In genomic region chr6:149473080-149474052, GRCh38 we compare ENCODE assay signal across 10 cellular contexts. TPM values are rescaled to one million over a fixed set of nuclear protein-coding genes. Genes with fewer than 3 reads are reported as not detected.
A peak's percentile ranks its signal among the peaks of the same experiment; 100 is the strongest.
DNase-seq lines count a peak whose midpoint lies in the region; ATAC-seq lines count a peak whose summit lies in the region.
"Had no signal": no experiment of that assay in that cellular context is flagged by ENCODE, and none has a peak within 500 bp of the region (broad histone marks: within the 10 kb centered on the region; RNA-seq: fewer than 3 reads in every experiment).

No MANE protein-coding gene starts in this region.

- peaks cover 69% of the 10 kb centered on the region for H3K4me1 Mint-ChIP-seq in activated T-cell treated with anti-CD3 and anti-CD28 coated beads, Interleukin-2, amount 50 U/mL, for 4 hours (ENCODE audit: low read depth)
- peaks cover 40% of the 10 kb centered on the region for H3K4me1 Mint-ChIP-seq in dendritic cell treated with granulocyte-macrophage colony-stimulating factor and Interleukin-4, amounts not matched to agents 40 ng/mL and 50 ng/mL, for 4 days (ENCODE audit: low read depth)
- H3K4me1 Mint-ChIP-seq in stimulated activated naive B cell treated with anti-CD40 and anti-IgM and Interleukin-4, amounts not matched to agents 10 μg/mL and 1 μg/mL and 100 μg/mL, for 72 hours = peaks cover 66 to 90% of the 10 kb centered on the region in 2 donors

- peak overlapping the region; percentile 42 for H3K4me3 Mint-ChIP-seq in activated T-cell treated with anti-CD3 and anti-CD28 coated beads, Interleukin-2, amount 50 U/mL, for 4 hours
- H3K4me3 Mint-ChIP-seq in dendritic cell treated with granulocyte-macrophage colony-stimulating factor and Interleukin-4, amounts not matched to agents 40 ng/mL and 50 ng/mL, for 4 days = no peak overlapping the region
- H3K4me3 Mint-ChIP-seq in stimulated activated naive B cell treated with anti-CD40 and anti-IgM and Interleukin-4, amounts not matched to agents 10 μg/mL and 1 μg/mL and 100 μg/mL, for 72 hours = peak overlapping the region; percentile 63 to 72

- H3K27ac Mint-ChIP-seq in dendritic cell treated with granulocyte-macrophage colony-stimulating factor and Interleukin-4, amounts not matched to agents 40 ng/mL and 50 ng/mL, for 4 days = peak overlapping the region; percentile 34
- peak overlapping the region; percentile 81 for H3K27ac Mint-ChIP-seq in stimulated activated naive B cell treated with anti-CD40 and anti-IgM and Interleukin-4, amounts not matched to agents 10 μg/mL and 1 μg/mL and 100 μg/mL, for 72 hours

- no peak for ATAC-seq in activated T-cell treated with anti-CD3 and anti-CD28 coated beads, Interleukin-2, amount 50 U/mL, for 4 hours
- ATAC-seq in stimulated activated naive B cell treated with anti-CD40 and anti-IgM and Interleukin-4, amounts not matched to agents 10 μg/mL and 1 μg/mL and 100 μg/mL, for 72 hours (replicated peaks) = peak; percentile 48 to 54

- no peaks in the 10 kb centered on the region for H3K27me3 Mint-ChIP-seq in activated T-cell treated with anti-CD3 and anti-CD28 coated beads, Interleukin-2, amount 50 U/mL, for 4 hours (ENCODE audit: low read depth)
- no peaks in the 10 kb centered on the region for H3K27me3 Mint-ChIP-seq in dendritic cell treated with granulocyte-macrophage colony-stimulating factor and Interleukin-4, amounts not matched to agents 40 ng/mL and 50 ng/mL, for 4 days
- no peaks in the 10 kb centered on the region for H3K27me3 Mint-ChIP-seq in stimulated activated naive B cell treated with anti-CD40 and anti-IgM and Interleukin-4, amounts not matched to agents 10 μg/mL and 1 μg/mL and 100 μg/mL, for 72 hours

- H3K9me3 Mint-ChIP-seq in activated T-cell treated with anti-CD3 and anti-CD28 coated beads, Interleukin-2, amount 50 U/mL, for 4 hours = no peaks in the 10 kb centered on the region
- no peaks in the 10 kb centered on the region for H3K9me3 Mint-ChIP-seq in dendritic cell treated with granulocyte-macrophage colony-stimulating factor and Interleukin-4, amounts not matched to agents 40 ng/mL and 50 ng/mL, for 4 days
- H3K9me3 Mint-ChIP-seq in stimulated activated naive B cell treated with anti-CD40 and anti-IgM and Interleukin-4, amounts not matched to agents 10 μg/mL and 1 μg/mL and 100 μg/mL, for 72 hours = peaks cover 0 to 2% of the 10 kb centered on the region in 2 donors

- H3K36me3 Mint-ChIP-seq in activated T-cell treated with anti-CD3 and anti-CD28 coated beads, Interleukin-2, amount 50 U/mL, for 4 hours (ENCODE audit: insufficient read depth) = peaks cover 34% of the 10 kb centered on the region
- H3K36me3 Mint-ChIP-seq in dendritic cell treated with granulocyte-macrophage colony-stimulating factor and Interleukin-4, amounts not matched to agents 40 ng/mL and 50 ng/mL, for 4 days (ENCODE audit: low read depth) = peaks cover 95% of the 10 kb centered on the region
- peaks cover 30 to 38% of the 10 kb centered on the region in 2 donors for H3K36me3 Mint-ChIP-seq in stimulated activated naive B cell treated with anti-CD40 and anti-IgM and Interleukin-4, amounts not matched to agents 10 μg/mL and 1 μg/mL and 100 μg/mL, for 72 hours

- intact Hi-C loops in dendritic cell treated with granulocyte-macrophage colony-stimulating factor and Interleukin-4, amounts not matched to agents 40 ng/mL and 50 ng/mL, for 4 days (cut with micrococcal nuclease) = no loop called here

- no peak for DNase-seq in activated T-cell treated with anti-CD3 and anti-CD28 coated beads, Interleukin-2, amount 50 U/mL, for 4 hours
- no peak for DNase-seq in activated T-cell treated with anti-CD3 and anti-CD28 coated beads, Interleukin-2, amount 50 U/mL, for 48 hours
- peak; percentile 65 for DNase-seq in NCI-H146 (lab: John Stamatoyannopoulos, UW)
- DNase-seq in stimulated activated naive B cell treated with anti-CD40 and anti-IgM and Interleukin-4, amounts not matched to agents 10 μg/mL and 1 μg/mL and 100 μg/mL, for 72 hours = peak; percentile 63
- no peak for DNase-seq in stimulated activated CD8-positive, alpha-beta memory T cell treated with anti-CD3 and anti-CD28 coated beads, Interleukin-4, amount 100 ng/mL, for 48 hours
- DNase-seq in HPDE6-E6E7 (ENCODE audit: extremely low spot score) = no peak
- no peak for DNase-seq in HT-29 (ENCODE audit: low spot score)
- DNase-seq: NCI-H1105 treated with DMSO at 0.1 percent for 48 hours, pancreas had no signal

RNA-seq across cellular contexts. Expression of gene ZC3H12D, which starts 11.4 kb away (rescaled TPM):
- 10 to 100 TPM; 22.2 to 51.5 (median 42.5) TPM for total RNA-seq in activated T-cell treated with anti-CD3 and anti-CD28 coated beads, Interleukin-2, amount 50 U/mL, for 4 hours
- total RNA-seq in HT-29 (2014; rRNA removed; shearing (Covaris generic)) = not detected in 2 replicates

Comparison
In these comparisons a context has a peak if more than half of its experiments do, and no peak if none do; other contexts are left out.
1. ATAC-seq: peak in stimulated activated naive B cell treated with anti-CD40 and anti-IgM and Interleukin-4, amounts not matched to agents 10 μg/mL and 1 μg/mL and 100 μg/mL, for 72 hours (2 of 2); none in activated T-cell treated with anti-CD3 and anti-CD28 coated beads, Interleukin-2, amount 50 U/mL, for 4 hours (0 of 2).
2. DNase-seq: peak in NCI-H146 (single experiment) and stimulated activated naive B cell treated with anti-CD40 and anti-IgM and Interleukin-4, amounts not matched to agents 10 μg/mL and 1 μg/mL and 100 μg/mL, for 72 hours (single experiment); none in activated T-cell treated with anti-CD3 and anti-CD28 coated beads, Interleukin-2, amount 50 U/mL, for 4 hours (single experiment), activated T-cell treated with anti-CD3 and anti-CD28 coated beads, Interleukin-2, amount 50 U/mL, for 48 hours (0 of 2), stimulated activated CD8-positive, alpha-beta memory T cell treated with anti-CD3 and anti-CD28 coated beads, Interleukin-4, amount 100 ng/mL, for 48 hours (single experiment), HPDE6-E6E7 (single experiment) and HT-29 (single experiment).
3. RNA of gene ZC3H12D, which starts 11.4 kb away (total RNA-seq): 22.2 to 51.5 TPM in activated T-cell treated with anti-CD3 and anti-CD28 coated beads, Interleukin-2, amount 50 U/mL, for 4 hours; not detected in HT-29; every median in the first group is over 10 times any median in the second.